Comparison of ENCODE assay signal across 9 cellular contexts in genomic region chr11:2089536-2090165, GRCh38. TPM values are rescaled to one million over a fixed set of nuclear protein-coding genes. Genes with fewer than 3 reads are reported as not detected.
A peak's percentile ranks its signal among the peaks of the same experiment; 100 is the strongest.
DNase-seq lines count a peak whose midpoint lies in the region; ATAC-seq and TF ChIP-seq lines count a peak whose summit lies in the region.
"Had no signal": no experiment of that assay in that cellular context is flagged by ENCODE, and none has a peak within 500 bp of the region (broad histone marks: within the 10 kb centered on the region; RNA-seq: fewer than 3 reads in every experiment).

No MANE protein-coding gene starts in this region.

- peaks cover 9% of the 10 kb centered on the region for H3K9me3 ChIP-seq in adipocyte (ENCODE audit: control insufficient read depth, low read length)

- H3K9ac ChIP-seq in adipocyte (ENCODE audit: low read length) = no peak overlapping the region

- H3K36me3 Mint-ChIP-seq in natural killer cell = no peaks in the 10 kb centered on the region

- H3K27me3 ChIP-seq in adipocyte (replicated peaks; ENCODE audit: control insufficient read depth, insufficient read depth, low read length) = peaks cover 16% of the 10 kb centered on the region

- no peak overlapping the region for H3K4me3 Mint-ChIP-seq in natural killer cell

- no peaks in the 10 kb centered on the region for H3K36me3 ChIP-seq in adipocyte (ENCODE audit: control insufficient read depth, insufficient read depth, low read length, severe bottlenecking)

- H3K27me3 Mint-ChIP-seq in natural killer cell (ENCODE audit: low read depth in 2 of 2) = peaks cover under 1 to 11% of the 10 kb centered on the region in 2 donors

- peaks cover 0 to 4% of the 10 kb centered on the region in 2 donors for H3K4me1 Mint-ChIP-seq in natural killer cell

- no peak overlapping the region for H3K4me3 ChIP-seq in adipocyte (ENCODE audit: low read length)
- H3K4me3 ChIP-seq: lung had no signal

- H3K4me1 ChIP-seq in adipocyte (ENCODE audit: control insufficient read depth, insufficient read depth, low read length) = peaks cover 19% of the 10 kb centered on the region

- no peak for TF ChIP-seq CTCF in natural killer cell (IDR thresholded peaks at IDR 0.05)

- H3K9me3 Mint-ChIP-seq in natural killer cell = no peaks in the 10 kb centered on the region

- no peak overlapping the region for H3K27ac Mint-ChIP-seq in natural killer cell

- peak; percentile 65 for DNase-seq in activated CD4-positive, alpha-beta T cell treated with anti-CD3 and anti-CD28 coated beads for 48 hours
- DNase-seq in activated CD4-positive, alpha-beta T cell treated with anti-CD3 and anti-CD28 coated beads for 4 hours = no peak
- peak; percentile 57 for DNase-seq in NCI-H748 (lab: John Stamatoyannopoulos, UW; ENCODE audit: unreplicated experiment)
- DNase-seq in adipocyte (ENCODE audit: low read depth) = peak; percentile 39
- peak; percentile 7 for DNase-seq in natural killer cell
- DNase-seq in NCI-H128 (lab: John Stamatoyannopoulos, UW; ENCODE audit: unreplicated experiment) = no peak

- intact Hi-C loops in natural killer cell (cut with micrococcal nuclease) = no loop called here

- peak in 2 of 3 donors; percentile 36 to 79 for ATAC-seq in natural killer cell
- ATAC-seq in HG02870 (IDR thresholded peaks at IDR 0.05; ENCODE audit: unreplicated experiment) = no peak
- ATAC-seq in GM19455 (IDR thresholded peaks at IDR 0.05; ENCODE audit: unreplicated experiment) = no peak

RNA-seq across cellular contexts. Expression of gene IGF2, which starts 49.5 kb away (rescaled TPM):
- total RNA-seq in natural killer cell = not detected

Comparison
In these comparisons a context has a peak if more than half of its experiments do, and no peak if none do; other contexts are left out.
1. DNase-seq: peak in activated CD4-positive, alpha-beta T cell treated with anti-CD3 and anti-CD28 coated beads for 48 hours (single experiment), NCI-H748 (single experiment), adipocyte (single experiment) and natural killer cell (single experiment); none in activated CD4-positive, alpha-beta T cell treated with anti-CD3 and anti-CD28 coated beads for 4 hours (0 of 2) and NCI-H128 (single experiment).
2. ATAC-seq: peak in natural killer cell (2 of 3); none in HG02870 (single experiment) and GM19455 (single experiment).